ENCODE assay signal across 33 cellular contexts in genomic region chr14:67559639-67560038, GRCh38. TPM values are rescaled to one million over a fixed set of nuclear protein-coding genes. Genes with fewer than 3 reads are reported as not detected.
DNase-seq lines count a peak whose midpoint lies in the region; ATAC-seq and TF ChIP-seq lines count a peak whose summit lies in the region.
"Had no signal": no experiment of that assay in that cellular context is flagged by ENCODE, and none has a peak within 500 bp of the region (broad histone marks: within the 10 kb centered on the region; RNA-seq: fewer than 3 reads in every experiment).

No MANE protein-coding gene starts in this region.

- H3K4me3 ChIP-seq in brain microvascular endothelial cell (ENCODE audit: low read depth, low read length) (no peak overlapping the region), sigmoid colon (no peak overlapping the region)
- H3K4me3 ChIP-seq: gastrocnemius medialis, hepatocyte, lung, thoracic aorta, vagina had no signal

- H3K27ac ChIP-seq in brain microvascular endothelial cell: no peak overlapping the region
- no peak overlapping the region for H3K27ac ChIP-seq in sigmoid colon
- H3K27ac ChIP-seq: gastrocnemius medialis, hepatocyte, parathyroid adenoma, thoracic aorta, vagina had no signal

- DNase-seq in SIG-M5 treated with dmso at 0.1 percent for 504 hours (lab: John Stamatoyannopoulos, UW; ENCODE audit: unreplicated experiment) (peak; percentile 9), SIG-M5 (lab: John Stamatoyannopoulos, UW) (no peak), OCI-M1 (lab: John Stamatoyannopoulos, UW) (peak; percentile 4), brain microvascular endothelial cell (no peak), sigmoid colon (peak; percentile 15), CD14-positive monocyte (ENCODE audit: low spot score) (no peak)
- DNase-seq: activated CD4-positive, alpha-beta T cell treated with anti-CD3 and anti-CD28 coated beads for 36 hours; activated CD8-positive, alpha-beta memory T cell treated with anti-CD3 and anti-CD28 coated beads, Interleukin-2, amount 50 U/mL, for 48 hours; activated CD8-positive, alpha-beta T cell treated with anti-CD3 and anti-CD28 coated beads for 36 hours; activated naive CD4-positive, alpha-beta T cell treated with anti-CD3 and anti-CD28 coated beads, Interleukin-2, amount 10 ng/mL, durations not matched to agents 7 days and 5 days; amniotic stem cell; CD4-positive, CD25-positive, alpha-beta regulatory T cell; cerebellar nuclear complex; gastrocnemius medialis; left cardiac atrium; NCI-H1436; NCI-H2081; NCI-H2227 treated with DMSO at 0.1 percent for 48 hours; NCI-H526; RPMI8226; stimulated activated CD4-positive, alpha-beta T cell treated with anti-CD3 and anti-CD28 coated beads, Interleukin-2, amount 100 ng/mL, for 24 hours; stimulated activated naive CD8-positive, alpha-beta T cell treated with anti-CD3 and anti-CD28 coated beads, Interleukin-15, Interleukin-2, amounts not matched to agents 100 U/mL and 50 U/mL, for 24 hours had no signal

- H3K27me3 Mint-ChIP-seq in CD14-positive monocyte (ENCODE audit: low read depth in 3 of 3): peaks cover 9 to 16% (median 10%) of the 10 kb centered on the region in 3 donors
- H3K27me3 Mint-ChIP-seq: activated CD4-positive, alpha-beta T cell treated with anti-CD3 and anti-CD28 coated beads for 36 hours; activated CD8-positive, alpha-beta T cell treated with anti-CD3 and anti-CD28 coated beads for 36 hours; IgD-negative memory B cell had no signal

- TF ChIP-seq EP300 in sigmoid colon (IDR thresholded peaks at IDR 0.05): no peak

- peak overlapping the region in 1 of 2 donors; percentile 11 for H3K4me3 Mint-ChIP-seq in CD14-positive monocyte
- H3K4me3 Mint-ChIP-seq: activated CD4-positive, alpha-beta T cell treated with anti-CD3 and anti-CD28 coated beads for 36 hours; activated CD8-positive, alpha-beta T cell treated with anti-CD3 and anti-CD28 coated beads for 36 hours; activated naive CD4-positive, alpha-beta T cell treated with anti-CD3 and anti-CD28 coated beads, Interleukin-2, amount 10 ng/mL, durations not matched to agents 7 days and 5 days; activated T-helper 1 cell treated with anti-CD3 and anti-CD28 coated beads, Interleukin-12 subunit alpha, Interleukin-12 subunit beta, Interleukin-2, Interleukin-4 antibody, amounts not matched to agents 30 ng/mL and 10 ng/mL and 1 ng/mL, durations not matched to agents 14 hours and 24 hours and 36 hours; brain; CD4-positive, CD25-positive, alpha-beta regulatory T cell; IgD-negative memory B cell; T-helper 1 cell treated with Interleukin-12 subunit alpha and Interleukin-12 subunit beta and Interleukin-4 antibody, amounts not matched to agents 30 μg/mL and 1 μg/mL, for 36 hours had no signal

- in situ Hi-C loops in brain microvascular endothelial cell (cut with HindIII; ENCODE audit: low pct_ligation_motif_present, low sequenced_read_pairs): no loop called here

- intact Hi-C loops in sigmoid colon (cut with DNase I): no loop called here
- intact Hi-C loops in CD14-positive monocyte (cut with micrococcal nuclease): no loop called here

- H3K9me3 Mint-ChIP-seq in CD14-positive monocyte: peaks cover 0 to 2% (median 0%) of the 10 kb centered on the region in 7 donors
- H3K9me3 Mint-ChIP-seq: activated CD8-positive, alpha-beta T cell treated with anti-CD3 and anti-CD28 coated beads for 36 hours; activated naive CD4-positive, alpha-beta T cell treated with anti-CD3 and anti-CD28 coated beads, Interleukin-2, amount 10 ng/mL, durations not matched to agents 7 days and 5 days; activated T-helper 1 cell treated with anti-CD3 and anti-CD28 coated beads, Interleukin-12 subunit alpha, Interleukin-12 subunit beta, Interleukin-2, Interleukin-4 antibody, amounts not matched to agents 30 ng/mL and 10 ng/mL and 1 ng/mL, durations not matched to agents 14 hours and 24 hours and 36 hours; brain; CD4-positive, CD25-positive, alpha-beta regulatory T cell; IgD-negative memory B cell; T-helper 1 cell treated with Interleukin-12 subunit alpha and Interleukin-12 subunit beta and Interleukin-4 antibody, amounts not matched to agents 30 μg/mL and 1 μg/mL, for 36 hours had no signal

- H3K27ac Mint-ChIP-seq in CD14-positive monocyte: peak overlapping the region in 1 of 7 donors; percentile 35
- H3K27ac Mint-ChIP-seq: activated CD4-positive, alpha-beta T cell treated with anti-CD3 and anti-CD28 coated beads for 36 hours; activated CD8-positive, alpha-beta T cell treated with anti-CD3 and anti-CD28 coated beads for 36 hours; activated naive CD4-positive, alpha-beta T cell treated with anti-CD3 and anti-CD28 coated beads, Interleukin-2, amount 10 ng/mL, durations not matched to agents 7 days and 5 days; activated T-helper 1 cell treated with anti-CD3 and anti-CD28 coated beads, Interleukin-12 subunit alpha, Interleukin-12 subunit beta, Interleukin-2, Interleukin-4 antibody, amounts not matched to agents 30 ng/mL and 10 ng/mL and 1 ng/mL, durations not matched to agents 14 hours and 24 hours and 36 hours; CD4-positive, CD25-positive, alpha-beta regulatory T cell; IgD-negative memory B cell; T-helper 1 cell treated with Interleukin-12 subunit alpha and Interleukin-12 subunit beta and Interleukin-4 antibody, amounts not matched to agents 30 μg/mL and 1 μg/mL, for 36 hours had no signal

- 49 to 62% methylated on average over 4 of the region's 4 CpGs for WGBS in sigmoid colon, 2 donors

- no peaks in the 10 kb centered on the region for H3K36me3 ChIP-seq in brain microvascular endothelial cell (replicated peaks)
- H3K36me3 ChIP-seq in sigmoid colon: no peaks in the 10 kb centered on the region
- H3K36me3 ChIP-seq: gastrocnemius medialis, thoracic aorta, vagina had no signal

- H3K27me3 ChIP-seq in brain microvascular endothelial cell (replicated peaks): no peaks in the 10 kb centered on the region
- no peaks in the 10 kb centered on the region for H3K27me3 ChIP-seq in sigmoid colon
- H3K27me3 ChIP-seq: gastrocnemius medialis, hepatocyte, vagina had no signal

- H3K9me3 ChIP-seq in sigmoid colon: no peaks in the 10 kb centered on the region
- H3K9me3 ChIP-seq: gastrocnemius medialis, thoracic aorta, vagina had no signal

- H3K4me1 Mint-ChIP-seq in CD14-positive monocyte: peaks cover 4% of the 10 kb centered on the region
- H3K4me1 Mint-ChIP-seq: activated CD4-positive, alpha-beta T cell treated with anti-CD3 and anti-CD28 coated beads for 36 hours; activated naive CD4-positive, alpha-beta T cell treated with anti-CD3 and anti-CD28 coated beads, Interleukin-2, amount 10 ng/mL, durations not matched to agents 7 days and 5 days; brain; CD4-positive, CD25-positive, alpha-beta regulatory T cell had no signal

- H3K36me3 Mint-ChIP-seq in CD14-positive monocyte: no peaks in the 10 kb centered on the region
- H3K36me3 Mint-ChIP-seq: activated naive CD4-positive, alpha-beta T cell treated with anti-CD3 and anti-CD28 coated beads, Interleukin-2, amount 10 ng/mL, durations not matched to agents 7 days and 5 days; CD4-positive, CD25-positive, alpha-beta regulatory T cell; IgD-negative memory B cell had no signal

- H3K4me1 ChIP-seq in sigmoid colon: no peaks in the 10 kb centered on the region
- H3K4me1 ChIP-seq: parathyroid adenoma, vagina had no signal

- TF ChIP-seq CTCF in brain microvascular endothelial cell (IDR thresholded peaks at IDR 0.05; ENCODE audit: low read depth, low read length, missing control alignments): peak; percentile 3
- TF ChIP-seq CTCF in sigmoid colon (IDR thresholded peaks at IDR 0.05): no peak
- no peak for TF ChIP-seq CTCF in CD14-positive monocyte (IDR thresholded peaks at IDR 0.05)

- ATAC-seq in HG02759 (IDR thresholded peaks at IDR 0.05; ENCODE audit: unreplicated experiment): no peak
- no peak for ATAC-seq in esophagus mucosa
- ATAC-seq: activated CD4-positive, alpha-beta T cell treated with anti-CD3 and anti-CD28 coated beads for 36 hours; activated CD8-positive, alpha-beta T cell treated with anti-CD3 and anti-CD28 coated beads for 36 hours; gastrocnemius medialis; left cardiac atrium; stimulated activated naive CD8-positive, alpha-beta T cell treated with anti-CD3 and anti-CD28 coated beads, Interleukin-15, Interleukin-2, amounts not matched to agents 100 U/mL and 50 U/mL, for 24 hours had no signal

- TF ChIP-seq POLR2A in sigmoid colon (IDR thresholded peaks at IDR 0.05): no peak

RNA-seq across cellular contexts. Expression of gene PLEKHH1, which starts 26.5 kb away (rescaled TPM):
- total RNA-seq in sigmoid colon: 1 to 10 TPM; 2.0 to 8.0 (median 2.9) TPM
- polyA plus RNA-seq in sigmoid colon: 10 to 100 TPM; 10.8 to 25.3 (median 12.3) TPM
- total RNA-seq in esophagus mucosa: 4.5 TPM
- polyA plus RNA-seq in CD14-positive monocyte: not detected
- polyA plus RNA-seq: IgD-negative memory B cell had no signal

RNA-seq across cellular contexts. Expression of gene PIGH, which starts 40.4 kb away (rescaled TPM):
- total RNA-seq in sigmoid colon: 10 to 100 TPM; 15.2 to 32.9 (median 24.4) TPM
- polyA plus RNA-seq in sigmoid colon: 10 to 100 TPM in 1 of 3 donors, 1 to 10 TPM in 2; 8.4 to 14.1 (median 9.9) TPM
- total RNA-seq in esophagus mucosa: 13.1 TPM
- polyA plus RNA-seq in CD14-positive monocyte: 10 to 100 TPM; 14.6 to 18.0 TPM

Comparison
In these comparisons a context has a peak if more than half of its experiments do, and no peak if none do; other contexts are left out.
1. DNase-seq: peak in SIG-M5 treated with dmso at 0.1 percent for 504 hours (single experiment), OCI-M1 (single experiment) and sigmoid colon (single experiment); none in SIG-M5 (single experiment), brain microvascular endothelial cell (single experiment) and CD14-positive monocyte (single experiment).